In the genomic region with DNA sequence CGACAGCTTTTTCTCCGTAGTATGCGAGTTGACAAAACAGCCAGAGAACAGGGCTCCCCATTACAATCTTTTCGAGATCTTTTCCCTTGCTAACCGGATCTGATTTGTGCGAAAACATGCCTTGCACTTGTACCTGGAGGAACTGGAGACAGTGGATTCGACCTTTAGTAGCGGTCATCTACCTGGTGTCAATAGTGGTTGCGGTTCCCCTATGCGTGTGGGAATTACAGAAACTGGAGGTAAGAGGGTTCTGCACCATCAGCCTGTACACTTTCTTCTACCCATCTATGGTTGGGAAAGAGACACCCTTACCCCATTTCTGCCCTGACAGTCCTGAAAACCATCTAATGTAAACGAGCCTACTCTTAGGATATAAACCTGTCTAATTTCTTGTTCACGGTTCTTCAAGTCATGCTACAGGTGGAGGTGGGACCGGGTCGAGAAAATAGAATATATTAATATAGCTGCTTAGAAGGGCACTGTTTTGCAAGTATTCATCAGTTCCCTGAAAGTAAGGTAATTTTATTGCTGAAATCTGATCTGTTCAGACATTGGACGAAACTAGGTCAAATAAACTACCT, we compare ENCODE assay signal across 8 cellular contexts. TPM values are rescaled to one million over a fixed set of nuclear protein-coding genes. Genes with fewer than 3 reads are reported as not detected.
A peak's percentile ranks its signal among the peaks of the same experiment; 100 is the strongest.
DNase-seq lines count a peak whose midpoint lies in the region; ATAC-seq and TF ChIP-seq lines count a peak whose summit lies in the region.

No MANE protein-coding gene starts in this region.

- peak overlapping the region; percentile 98 for H3K27ac Mint-ChIP-seq in chondrocyte (ENCODE audit: unreplicated experiment)

- H3K27me3 ChIP-seq in HUES6 (ENCODE audit: control insufficient read depth, insufficient read depth, low read length) = no peaks in the 10 kb centered on the region
- no peaks in the 10 kb centered on the region for H3K27me3 ChIP-seq in muscle layer of duodenum (ENCODE audit: low read depth, low read length)

- peak; percentile 8 for ATAC-seq in GM21367 (IDR thresholded peaks at IDR 0.05; ENCODE audit: unreplicated experiment)

- H3K27me3 Mint-ChIP-seq in chondrocyte (ENCODE audit: low read depth) = peaks cover 3% of the 10 kb centered on the region

- TF ChIP-seq CTCF in C4-2B (conservative IDR thresholded peaks at IDR 0.05) (no peak), chondrocyte (IDR thresholded peaks at IDR 0.05) (no peak)

- peaks cover 6% of the 10 kb centered on the region for H3K36me3 Mint-ChIP-seq in chondrocyte (ENCODE audit: low read depth)

- H3K27ac ChIP-seq in C4-2B (peak overlapping the region; percentile 83), HUES6 (ENCODE audit: low read depth, low read length) (no peak overlapping the region), muscle layer of duodenum (ENCODE audit: low read length) (peak overlapping the region; percentile 81)

- H3K9me3 ChIP-seq in HUES6 (ENCODE audit: control insufficient read depth, insufficient read depth, low read depth, low read length) (no peaks in the 10 kb centered on the region), muscle layer of duodenum (ENCODE audit: control insufficient read depth in 1 of 2, low read length in 2 of 2) (no peaks in the 10 kb centered on the region)

- peak overlapping the region; percentile 81 for H3K9ac ChIP-seq in HUES6 (ENCODE audit: low read length)

- peaks cover 47% of the 10 kb centered on the region for H3K4me1 Mint-ChIP-seq in chondrocyte (ENCODE audit: low read depth)

- H3K36me3 ChIP-seq in HUES6 (ENCODE audit: control insufficient read depth, insufficient read depth, low read length) (peaks cover 21% of the 10 kb centered on the region), muscle layer of duodenum (ENCODE audit: control insufficient read depth in 1 of 2, insufficient read depth in 2 of 2, low read length in 2 of 2) (no peaks in the 10 kb centered on the region)

- H3K4me3 Mint-ChIP-seq in chondrocyte (ENCODE audit: unreplicated experiment) = peak overlapping the region; percentile 96

- DNase-seq in chondrocyte (ENCODE audit: low spot score) = no peak
- DNase-seq in NCI-H345 (lab: John Stamatoyannopoulos, UW) = no peak
- no peak for DNase-seq in SW 1271 (lab: John Stamatoyannopoulos, UW)
- no peak for DNase-seq in NCI-H2029 treated with DMSO at 0.1 percent for 48 hours (lab: John Stamatoyannopoulos, UW)

- no peaks in the 10 kb centered on the region for H3K9me3 Mint-ChIP-seq in chondrocyte (ENCODE audit: low read depth)

- H3K4me1 ChIP-seq in HUES6 (ENCODE audit: control insufficient read depth, insufficient read depth, low read length) (peaks cover 8% of the 10 kb centered on the region; the same call in 1 of the 2 replicates), muscle layer of duodenum (ENCODE audit: control insufficient read depth in 1 of 2, insufficient read depth in 2 of 2, low read length in 2 of 2) (peaks cover 19 to 42% of the 10 kb centered on the region in 2 donors)

- peak overlapping the region; percentile 76 for H3K4me3 ChIP-seq in HUES6 (ENCODE audit: low read depth, low read length)
- H3K4me3 ChIP-seq in muscle layer of duodenum (ENCODE audit: low read depth in 1 of 2, low read length in 2 of 2) = peak overlapping the region; percentile 89 to 95

RNA-seq across cellular contexts. Expression of gene TMEM184C, which starts 0.7 kb away (rescaled TPM):
- total RNA-seq in chondrocyte = 35.3 to 40.8 TPM (median 39.3 TPM) in 3 replicates
